ENCODE assay signal across 1 cellular context in genomic region chr21:36073181-36073580, GRCh38.
A peak's percentile ranks its signal among the peaks of the same experiment; 100 is the strongest.
TF ChIP-seq lines count a peak whose summit lies in the region.

No MANE protein-coding gene starts in this region.

TF ChIP-seq in HepG2, 621 proteins besides CTCF, POLR2A, EP300 and RAD21 (continued from another document and continues in another):
- TF ChIP-seq RXRB (CRISPR knock-in tag; IDR thresholded peaks at IDR 0.05; ENCODE audit: borderline replicate concordance) (peak; percentile 72), ZNF777 (CRISPR knock-in tag; IDR thresholded peaks at IDR 0.05) (no peak), THAP9 (CRISPR knock-in tag; IDR thresholded peaks at IDR 0.05; ENCODE audit: borderline replicate concordance) (no peak), AHR (CRISPR knock-in tag; IDR thresholded peaks at IDR 0.05) (no peak), PITX1 (CRISPR knock-in tag; IDR thresholded peaks at IDR 0.05) (peak; percentile 92), ZNF775 (CRISPR knock-in tag; IDR thresholded peaks at IDR 0.05; ENCODE audit: borderline replicate concordance) (no peak), LCORL (IDR thresholded peaks at IDR 0.05) (no peak), LCORL (CRISPR knock-in tag; IDR thresholded peaks at IDR 0.05) (peak; percentile 96), TEAD2 (CRISPR knock-in tag; IDR thresholded peaks at IDR 0.05) (no peak), ZBTB1 (CRISPR knock-in tag; IDR thresholded peaks at IDR 0.05; ENCODE audit: borderline replicate concordance) (no peak), ERF (CRISPR knock-in tag; IDR thresholded peaks at IDR 0.05) (0 out of 2 replicates have a peak, but pooled peaks have one; percentile 29), MEIS2 (CRISPR knock-in tag; IDR thresholded peaks at IDR 0.05) (0 out of 2 replicates have a peak, but pooled peaks have one; percentile 51), FOSL2 (CRISPR knock-in tag; IDR thresholded peaks at IDR 0.05) (0 out of 2 replicates have a peak, but pooled peaks have one; percentile 13), ZNF224 (CRISPR knock-in tag; IDR thresholded peaks at IDR 0.05) (no peak), ZNF768 (CRISPR knock-in tag; IDR thresholded peaks at IDR 0.05) (no peak), EED (CRISPR knock-in tag; IDR thresholded peaks at IDR 0.05) (no peak), ZNF772 (CRISPR knock-in tag; IDR thresholded peaks at IDR 0.05) (no peak), ZNF331 (CRISPR knock-in tag; IDR thresholded peaks at IDR 0.05) (peak; percentile 28; the same call in 1 of the 2 replicates), KLF13 (CRISPR knock-in tag; IDR thresholded peaks at IDR 0.05) (no peak), FOXA1 (IDR thresholded peaks at IDR 0.05) (no peak), FOXA1 (CRISPR knock-in tag; IDR thresholded peaks at IDR 0.05) (peak; percentile 29; the same call in 1 of the 2 replicates), NR2F1 (CRISPR knock-in tag; IDR thresholded peaks at IDR 0.05) (0 out of 4 replicates have a peak, but pooled peaks of 1 of the 2 experiments have one; percentile 27), MATR3 (CRISPR knock-in tag; IDR thresholded peaks at IDR 0.05) (no peak), HMGXB4 (CRISPR knock-in tag; IDR thresholded peaks at IDR 0.05; ENCODE audit: borderline replicate concordance in 1 of 2, low read depth in 1 of 2) (0 out of 4 replicates have a peak, but pooled peaks of 1 of the 2 experiments have one; percentile 28), ZSCAN31 (CRISPR knock-in tag; IDR thresholded peaks at IDR 0.05; ENCODE audit: low read depth) (no peak), MLX (CRISPR knock-in tag; IDR thresholded peaks at IDR 0.05) (no peak), ONECUT2 (CRISPR knock-in tag; IDR thresholded peaks at IDR 0.05) (peak; percentile 55), IRF2 (CRISPR knock-in tag; IDR thresholded peaks at IDR 0.05) (peak; percentile 47; the same call in 1 of the 2 replicates), ZNF160 (CRISPR knock-in tag; IDR thresholded peaks at IDR 0.05) (no peak), ZNF180 (CRISPR knock-in tag; IDR thresholded peaks at IDR 0.05; ENCODE audit: borderline replicate concordance, low read depth) (no peak), CEBPG (CRISPR knock-in tag; IDR thresholded peaks at IDR 0.05) (peak; percentile 30; the same call in 1 of the 2 replicates), THAP11 (CRISPR knock-in tag; IDR thresholded peaks at IDR 0.05) (peak; percentile 53; the same call in 1 of the 2 replicates), ISL2 (CRISPR knock-in tag; IDR thresholded peaks at IDR 0.05) (0 out of 2 replicates have a peak, but pooled peaks have one; percentile 20), SUZ12 (IDR thresholded peaks at IDR 0.05; ENCODE audit: low read depth, low read length) (no peak), ZSCAN9 (CRISPR knock-in tag; IDR thresholded peaks at IDR 0.05; ENCODE audit: borderline replicate concordance) (0 out of 2 replicates have a peak, but pooled peaks have one; percentile 50), DPF2 (CRISPR knock-in tag; IDR thresholded peaks at IDR 0.05; ENCODE audit: borderline replicate concordance, low read depth) (0 out of 2 replicates have a peak, but pooled peaks have one; percentile 31)
- TF ChIP-seq, protein P1, sequence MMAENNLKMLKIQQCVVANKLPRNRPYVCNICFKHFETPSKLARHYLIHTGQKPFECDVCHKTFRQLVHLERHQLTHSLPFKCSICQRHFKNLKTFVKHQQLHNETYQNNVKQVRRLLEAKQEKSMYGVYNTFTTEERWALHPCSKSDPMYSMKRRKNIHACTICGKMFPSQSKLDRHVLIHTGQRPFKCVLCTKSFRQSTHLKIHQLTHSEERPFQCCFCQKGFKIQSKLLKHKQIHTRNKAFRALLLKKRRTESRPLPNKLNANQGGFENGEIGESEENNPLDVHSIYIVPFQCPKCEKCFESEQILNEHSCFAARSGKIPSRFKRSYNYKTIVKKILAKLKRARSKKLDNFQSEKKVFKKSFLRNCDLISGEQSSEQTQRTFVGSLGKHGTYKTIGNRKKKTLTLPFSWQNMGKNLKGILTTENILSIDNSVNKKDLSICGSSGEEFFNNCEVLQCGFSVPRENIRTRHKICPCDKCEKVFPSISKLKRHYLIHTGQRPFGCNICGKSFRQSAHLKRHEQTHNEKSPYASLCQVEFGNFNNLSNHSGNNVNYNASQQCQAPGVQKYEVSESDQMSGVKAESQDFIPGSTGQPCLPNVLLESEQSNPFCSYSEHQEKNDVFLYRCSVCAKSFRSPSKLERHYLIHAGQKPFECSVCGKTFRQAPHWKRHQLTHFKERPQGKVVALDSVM (CRISPR knock-in tag; IDR thresholded peaks at IDR 0.05): no peak
- TF ChIP-seq, protein P2, sequence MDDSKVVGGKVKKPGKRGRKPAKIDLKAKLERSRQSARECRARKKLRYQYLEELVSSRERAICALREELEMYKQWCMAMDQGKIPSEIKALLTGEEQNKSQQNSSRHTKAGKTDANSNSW (CRISPR knock-in tag; IDR thresholded peaks at IDR 0.05; ENCODE audit: borderline replicate concordance): no peak
- TF ChIP-seq, protein P3, sequence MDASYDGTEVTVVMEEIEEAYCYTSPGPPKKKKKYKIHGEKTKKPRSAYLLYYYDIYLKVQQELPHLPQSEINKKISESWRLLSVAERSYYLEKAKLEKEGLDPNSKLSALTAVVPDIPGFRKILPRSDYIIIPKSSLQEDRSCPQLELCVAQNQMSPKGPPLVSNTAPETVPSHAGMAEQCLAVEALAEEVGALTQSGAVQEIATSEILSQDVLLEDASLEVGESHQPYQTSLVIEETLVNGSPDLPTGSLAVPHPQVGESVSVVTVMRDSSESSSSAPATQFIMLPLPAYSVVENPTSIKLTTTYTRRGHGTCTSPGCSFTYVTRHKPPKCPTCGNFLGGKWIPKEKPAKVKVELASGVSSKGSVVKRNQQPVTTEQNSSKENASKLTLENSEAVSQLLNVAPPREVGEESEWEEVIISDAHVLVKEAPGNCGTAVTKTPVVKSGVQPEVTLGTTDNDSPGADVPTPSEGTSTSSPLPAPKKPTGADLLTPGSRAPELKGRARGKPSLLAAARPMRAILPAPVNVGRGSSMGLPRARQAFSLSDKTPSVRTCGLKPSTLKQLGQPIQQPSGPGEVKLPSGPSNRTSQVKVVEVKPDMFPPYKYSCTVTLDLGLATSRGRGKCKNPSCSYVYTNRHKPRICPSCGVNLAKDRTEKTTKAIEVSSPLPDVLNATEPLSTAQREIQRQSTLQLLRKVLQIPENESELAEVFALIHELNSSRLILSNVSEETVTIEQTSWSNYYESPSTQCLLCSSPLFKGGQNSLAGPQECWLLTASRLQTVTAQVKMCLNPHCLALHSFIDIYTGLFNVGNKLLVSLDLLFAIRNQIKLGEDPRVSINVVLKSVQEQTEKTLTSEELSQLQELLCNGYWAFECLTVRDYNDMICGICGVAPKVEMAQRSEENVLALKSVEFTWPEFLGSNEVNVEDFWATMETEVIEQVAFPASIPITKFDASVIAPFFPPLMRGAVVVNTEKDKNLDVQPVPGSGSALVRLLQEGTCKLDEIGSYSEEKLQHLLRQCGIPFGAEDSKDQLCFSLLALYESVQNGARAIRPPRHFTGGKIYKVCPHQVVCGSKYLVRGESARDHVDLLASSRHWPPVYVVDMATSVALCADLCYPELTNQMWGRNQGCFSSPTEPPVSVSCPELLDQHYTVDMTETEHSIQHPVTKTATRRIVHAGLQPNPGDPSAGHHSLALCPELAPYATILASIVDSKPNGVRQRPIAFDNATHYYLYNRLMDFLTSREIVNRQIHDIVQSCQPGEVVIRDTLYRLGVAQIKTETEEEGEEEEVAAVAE (CRISPR knock-in tag; IDR thresholded peaks at IDR 0.05; ENCODE audit: borderline replicate concordance): no peak
- TF ChIP-seq, protein P4, sequence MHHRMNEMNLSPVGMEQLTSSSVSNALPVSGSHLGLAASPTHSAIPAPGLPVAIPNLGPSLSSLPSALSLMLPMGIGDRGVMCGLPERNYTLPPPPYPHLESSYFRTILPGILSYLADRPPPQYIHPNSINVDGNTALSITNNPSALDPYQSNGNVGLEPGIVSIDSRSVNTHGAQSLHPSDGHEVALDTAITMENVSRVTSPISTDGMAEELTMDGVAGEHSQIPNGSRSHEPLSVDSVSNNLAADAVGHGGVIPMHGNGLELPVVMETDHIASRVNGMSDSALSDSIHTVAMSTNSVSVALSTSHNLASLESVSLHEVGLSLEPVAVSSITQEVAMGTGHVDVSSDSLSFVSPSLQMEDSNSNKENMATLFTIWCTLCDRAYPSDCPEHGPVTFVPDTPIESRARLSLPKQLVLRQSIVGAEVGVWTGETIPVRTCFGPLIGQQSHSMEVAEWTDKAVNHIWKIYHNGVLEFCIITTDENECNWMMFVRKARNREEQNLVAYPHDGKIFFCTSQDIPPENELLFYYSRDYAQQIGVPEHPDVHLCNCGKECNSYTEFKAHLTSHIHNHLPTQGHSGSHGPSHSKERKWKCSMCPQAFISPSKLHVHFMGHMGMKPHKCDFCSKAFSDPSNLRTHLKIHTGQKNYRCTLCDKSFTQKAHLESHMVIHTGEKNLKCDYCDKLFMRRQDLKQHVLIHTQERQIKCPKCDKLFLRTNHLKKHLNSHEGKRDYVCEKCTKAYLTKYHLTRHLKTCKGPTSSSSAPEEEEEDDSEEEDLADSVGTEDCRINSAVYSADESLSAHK (CRISPR knock-in tag; IDR thresholded peaks at IDR 0.05; ENCODE audit: borderline replicate concordance): no peak
- TF ChIP-seq, protein P5, sequence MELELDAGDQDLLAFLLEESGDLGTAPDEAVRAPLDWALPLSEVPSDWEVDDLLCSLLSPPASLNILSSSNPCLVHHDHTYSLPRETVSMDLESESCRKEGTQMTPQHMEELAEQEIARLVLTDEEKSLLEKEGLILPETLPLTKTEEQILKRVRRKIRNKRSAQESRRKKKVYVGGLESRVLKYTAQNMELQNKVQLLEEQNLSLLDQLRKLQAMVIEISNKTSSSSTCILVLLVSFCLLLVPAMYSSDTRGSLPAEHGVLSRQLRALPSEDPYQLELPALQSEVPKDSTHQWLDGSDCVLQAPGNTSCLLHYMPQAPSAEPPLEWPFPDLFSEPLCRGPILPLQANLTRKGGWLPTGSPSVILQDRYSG (CRISPR knock-in tag; IDR thresholded peaks at IDR 0.05): no peak
- TF ChIP-seq, protein P6, sequence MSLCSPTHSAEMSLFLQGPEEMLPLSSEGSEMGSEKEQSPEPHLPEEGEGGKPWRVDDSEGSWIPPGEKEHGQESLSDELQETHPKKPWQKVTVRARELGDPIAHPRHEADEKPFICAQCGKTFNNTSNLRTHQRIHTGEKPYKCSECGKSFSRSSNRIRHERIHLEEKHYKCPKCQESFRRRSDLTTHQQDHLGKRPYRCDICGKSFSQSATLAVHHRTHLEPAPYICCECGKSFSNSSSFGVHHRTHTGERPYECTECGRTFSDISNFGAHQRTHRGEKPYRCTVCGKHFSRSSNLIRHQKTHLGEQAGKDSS (CRISPR knock-in tag; IDR thresholded peaks at IDR 0.05; ENCODE audit: borderline replicate concordance, low read depth): 0 out of 2 replicates have a peak, but pooled peaks have one; percentile 55
